8 cellular contexts compared by ENCODE assay signal in genomic region chr6:42532038-42532669, GRCh38. TPM values are rescaled to one million over a fixed set of nuclear protein-coding genes. Genes with fewer than 3 reads are reported as not detected.
DNase-seq lines count a peak whose midpoint lies in the region; ATAC-seq and TF ChIP-seq lines count a peak whose summit lies in the region.

No MANE protein-coding gene starts in this region.

- peak overlapping the region; percentile 60; the same call in 1 of the 2 replicates for H2AFZ ChIP-seq in SK-N-SH (ENCODE audit: low read depth)

- peak; percentile 86 for TF ChIP-seq CTCF in NB4 (IDR thresholded peaks at IDR 0.05; ENCODE audit: low read depth, low read length)
- TF ChIP-seq CTCF in SK-N-SH (IDR thresholded peaks at IDR 0.05) = peak; percentile 91
- peak; percentile 92 for TF ChIP-seq CTCF in nephron progenitor cell (IDR thresholded peaks at IDR 0.05)

- no peaks in the 10 kb centered on the region for H3K4me1 ChIP-seq in SK-N-SH (ENCODE audit: control insufficient read depth in 1 of 2, insufficient read depth in 2 of 2, low read depth in 1 of 2, low read length in 1 of 2)

- TF ChIP-seq EP300 in SK-N-SH (IDR thresholded peaks at IDR 0.05; ENCODE audit: borderline replicate concordance in 1 of 2, low read depth in 1 of 2, low read length in 1 of 2) = no peak

- no peak for ATAC-seq in HG03354 (IDR thresholded peaks at IDR 0.05; ENCODE audit: poor library complexity, severe bottlenecking, unreplicated experiment)

- TF ChIP-seq POLR2A in NB4 (IDR thresholded peaks at IDR 0.05; ENCODE audit: extremely low read depth, insufficient read length) = no peak

- H3K4me2 ChIP-seq in SK-N-SH = no peak overlapping the region

- peak; percentile 82 for TF ChIP-seq RAD21 in SK-N-SH (IDR thresholded peaks at IDR 0.05; ENCODE audit: low read length)

- no peaks in the 10 kb centered on the region for H3F3A ChIP-seq in SK-N-SH (replicated peaks; ENCODE audit: insufficient read depth)

- peaks cover 3% of the 10 kb centered on the region for H3K4me1 Mint-ChIP-seq in nephron progenitor cell

- no peaks in the 10 kb centered on the region for H3K9me3 ChIP-seq in SK-N-SH

- POLR2A ChIA-PET in SK-N-SH (lab: Yijun Ruan, JAX) = interaction anchor here (0.6 kb wide), 1 partner anchor 522 kb away, joined by 3 read pairs; the partner anchor contains the start of gene CUL7

- H3K4me3 Mint-ChIP-seq in nephron progenitor cell = no peak overlapping the region

- CTCF ChIA-PET in SK-N-SH (lab: Yijun Ruan, JAX) = interaction anchor here (0.6 to 4.2 kb wide), 64 partner anchors 10 to 437 kb away, joined by 3 to 34 read pairs (median 4); partner anchors contain the start of genes GUCA1B and TRERF1

- H3K27ac ChIP-seq in SK-N-SH (ENCODE audit: low read depth in 2 of 2, low read length in 1 of 2) = no peak overlapping the region
- H3K27ac ChIP-seq in epithelial cell of prostate = no peak overlapping the region

- no peaks in the 10 kb centered on the region for H3K9me3 Mint-ChIP-seq in nephron progenitor cell

- H3K9me2 ChIP-seq in SK-N-SH = no peaks in the 10 kb centered on the region

- H3K27me3 ChIP-seq in SK-N-SH (ENCODE audit: insufficient read depth) = no peaks in the 10 kb centered on the region

- no peak overlapping the region for H3K9ac ChIP-seq in SK-N-SH

- no peaks in the 10 kb centered on the region for H3K36me3 ChIP-seq in SK-N-SH (replicated peaks in 1 of 2; ENCODE audit: control insufficient read depth in 1 of 2, insufficient read depth in 2 of 2, low read length in 1 of 2)

- H3K36me3 Mint-ChIP-seq in nephron progenitor cell (ENCODE audit: low read depth) = no peaks in the 10 kb centered on the region

- H3K27me3 Mint-ChIP-seq in nephron progenitor cell (ENCODE audit: low read depth, poor library complexity) = peaks cover 22% of the 10 kb centered on the region

- H3K4me3 ChIP-seq in NB4 (ENCODE audit: low read depth, low read length) = no peak overlapping the region
- H3K4me3 ChIP-seq in SK-N-SH (ENCODE audit: low read depth in 2 of 2, low read length in 1 of 2) = no peak overlapping the region; a peak in 1 of 4 replicates

- DNase-seq in stimulated activated CD4-positive, alpha-beta T cell treated with anti-CD3 and anti-CD28 coated beads, Interleukin-4, amount 100 ng/mL, for 24 hours = peak; percentile 25
- DNase-seq in stimulated activated CD4-positive, alpha-beta T cell treated with anti-CD3 and anti-CD28 coated beads, Interleukin-2, amount 100 ng/mL, for 24 hours = no peak
- DNase-seq in NB4 (ENCODE audit: low read depth) (peak; percentile 86), SK-N-SH (peak; percentile 70), epithelial cell of prostate (ENCODE audit: low read depth, low spot score) (peak; percentile 14), nephron progenitor cell (peak; percentile 27), GM19240 (ENCODE audit: insufficient read length, low spot score) (no peak)

- H3K27ac Mint-ChIP-seq in nephron progenitor cell = no peak overlapping the region

- no peaks in the 10 kb centered on the region for H3K79me2 ChIP-seq in SK-N-SH (ENCODE audit: insufficient read depth)

- H4K20me1 ChIP-seq in SK-N-SH (ENCODE audit: insufficient read depth) = no peaks in the 10 kb centered on the region

TF ChIP-seq in SK-N-SH, 30 proteins besides CTCF, POLR2A, EP300 and RAD21:
- peak; percentile 70 for TF ChIP-seq SMC3 (IDR thresholded peaks at IDR 0.05; ENCODE audit: low read depth, low read length)
- TF ChIP-seq USF2 (IDR thresholded peaks at IDR 0.05; ENCODE audit: borderline replicate concordance, low read depth, low read length) = no peak

RNA-seq across cellular contexts. Expression of gene UBR2, which starts 31.7 kb away (rescaled TPM):
- 5.2 and 7.2 TPM in 2 replicates for polyA plus RNA-seq in SK-N-SH (2012; rRNA removed)
- 5.5 and 5.6 TPM in 2 replicates for polyA plus RNA-seq in SK-N-SH (2012; cell fraction: cytosol; rRNA removed)
- polyA plus RNA-seq in SK-N-SH (2012; cell fraction: nucleus; rRNA removed) = 11.6 and 19.9 TPM in 2 replicates

Comparison
In these comparisons a context has a peak if more than half of its experiments do, and no peak if none do; other contexts are left out.
1. DNase-seq: peak in stimulated activated CD4-positive, alpha-beta T cell treated with anti-CD3 and anti-CD28 coated beads, Interleukin-4, amount 100 ng/mL, for 24 hours (single experiment), NB4 (single experiment), SK-N-SH (single experiment), epithelial cell of prostate (single experiment) and nephron progenitor cell (single experiment); none in stimulated activated CD4-positive, alpha-beta T cell treated with anti-CD3 and anti-CD28 coated beads, Interleukin-2, amount 100 ng/mL, for 24 hours (0 of 2) and GM19240 (single experiment).
2. Peak in every context shown above with its lines, with median percentiles within 50 percentile points of each other: CTCF ChIP-seq.